In the genomic region with DNA sequence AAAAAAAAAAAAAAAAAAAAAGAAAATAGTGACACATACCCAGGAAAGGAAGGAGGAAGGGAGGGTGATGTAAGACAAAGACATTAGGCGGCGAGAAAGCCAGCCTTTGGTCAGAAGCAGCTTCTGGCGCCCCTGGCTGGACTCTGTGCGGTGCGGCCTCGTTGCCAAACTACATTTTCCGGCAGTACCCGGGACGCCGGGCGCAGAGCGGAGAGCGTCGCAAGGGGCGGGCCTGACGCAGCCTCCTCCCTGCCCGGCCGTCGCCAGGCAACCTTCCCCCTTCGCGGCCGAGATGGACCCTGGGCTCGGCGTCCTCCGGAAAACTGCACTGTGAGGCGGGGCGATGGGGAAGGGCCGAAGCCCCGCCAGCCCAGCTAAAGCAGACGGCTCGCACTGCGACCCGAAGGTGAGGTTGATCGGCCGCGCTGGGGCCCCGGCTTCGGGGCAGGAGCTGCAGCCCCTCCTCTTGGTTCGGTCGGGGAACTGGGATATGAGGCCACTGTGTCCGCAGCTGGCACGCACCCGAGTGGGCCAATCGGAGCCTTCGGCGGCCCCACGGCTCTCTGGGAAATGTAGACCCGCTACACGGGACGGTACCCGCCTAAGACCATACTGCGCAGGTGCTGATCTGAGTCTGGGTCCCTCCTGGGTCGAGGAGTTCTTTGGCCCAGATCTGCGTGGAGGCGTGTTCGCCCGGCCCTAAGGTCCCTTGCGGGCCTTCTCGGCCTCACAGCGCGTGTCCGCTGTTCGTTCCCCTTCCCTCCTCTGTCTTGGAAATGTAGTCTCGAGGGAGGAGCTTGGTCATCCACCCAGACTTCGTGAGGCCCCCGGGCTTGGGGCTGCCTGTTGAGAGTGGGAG, we compare ENCODE assay signal across 8 cellular contexts. TPM values are rescaled to one million over a fixed set of nuclear protein-coding genes. Genes with fewer than 3 reads are reported as not detected.
A peak's percentile ranks its signal among the peaks of the same experiment; 100 is the strongest.
DNase-seq lines count a peak whose midpoint lies in the region; ATAC-seq, FAIRE-seq and TF ChIP-seq lines count a peak whose summit lies in the region.

No MANE protein-coding gene starts in this region.

- TF ChIP-seq EP300 in K562 (IDR thresholded peaks at IDR 0.05; ENCODE audit: low read length): no peak; the same call in 1 of the 2 replicates

- ATAC-seq in GM18508 (IDR thresholded peaks at IDR 0.05; ENCODE audit: insufficient read depth, unreplicated experiment) (peak; percentile 29), HG02943 (IDR thresholded peaks at IDR 0.05; ENCODE audit: low read depth, unreplicated experiment) (peak; percentile 27), K562 (peak; percentile 82)

- intact Hi-C loops in K562 (cut with micrococcal nuclease): loop anchor here (2.0 kb wide), 1 partner anchor 55 kb away; no protein-coding TSS in a partner anchor

- peak in 2 of 3 experiments; percentile 23 to 31; a peak in 2 of 6 replicates for TF ChIP-seq CTCF in K562 (IDR thresholded peaks at IDR 0.05 in 2 of 3, conservative IDR thresholded peaks at IDR 0.05 in 1 of 3; ENCODE audit: insufficient read depth in 2 of 3, low read depth in 1 of 3, low read length in 3 of 3)

- no peaks in the 10 kb centered on the region for H3K9me1 ChIP-seq in K562 (ENCODE audit: control insufficient read depth, insufficient read depth, low read length)

- no peaks in the 10 kb centered on the region for H4K20me1 ChIP-seq in K562 (replicated peaks; ENCODE audit: control insufficient read depth, insufficient read depth, low read length)

- POLR2A ChIA-PET in K562 (lab: Yijun Ruan, JAX): interaction anchor here (0.6 to 1.6 kb wide), 9 partner anchors 9 to 275 kb away, joined by 3 to 8 read pairs (median 3); partner anchors contain the start of gene CHMP2A

- TSS peak; percentile 60 for BruUV-seq in K562 (replicated peaks; lab: Mats Ljungman, UMichigan)

- H3K4me2 ChIP-seq in K562 (ENCODE audit: insufficient read depth, low read length): peak overlapping the region; percentile 97

- H3K79me2 ChIP-seq in K562 (ENCODE audit: control insufficient read depth, insufficient read depth, low read length): peaks cover 45% of the 10 kb centered on the region

- in situ Hi-C loops in K562 (cut with MboI): no loop called here

- H3K9me3 ChIP-seq in K562 (replicated peaks; ENCODE audit: control insufficient read depth, insufficient read depth, low read depth, low read length) (no peaks in the 10 kb centered on the region), iPS-18c (ENCODE audit: control insufficient read depth, insufficient read depth, low read length) (no peaks in the 10 kb centered on the region)

- peaks cover 27% of the 10 kb centered on the region; the same call in 2 of the 3 replicates for H3K36me3 ChIP-seq in K562 (ENCODE audit: control insufficient read depth, insufficient read depth, low read length)

- WGBS in K562 (ENCODE audit: insufficient coverage, low coverage, missing lambda C conversion rate): 0% methylated on average over 47 of the region's 66 CpGs

- no peaks in the 10 kb centered on the region for H3K27me3 ChIP-seq in K562 (ENCODE audit: control insufficient read depth in 2 of 2, insufficient read depth in 2 of 2, low read length in 2 of 2)

- H2AFZ ChIP-seq in K562 (ENCODE audit: low read depth, low read length): peak overlapping the region; percentile 93

- H3K4me1 ChIP-seq in K562 (replicated peaks in 1 of 2; ENCODE audit: control insufficient read depth in 2 of 2, insufficient read depth in 2 of 2, low read length in 2 of 2): peaks cover 27 to 33% of the 10 kb centered on the region in 2 experiments; a peak in 4 of 5 replicates

- H3K4me3 ChIP-seq in K562 (peak overlapping the region; percentile 71), iPS-18c (ENCODE audit: insufficient read depth, low read depth, low read length) (peak overlapping the region; percentile 90)

- peak overlapping the region; percentile 91 to 97 for H3K9ac ChIP-seq in K562 (ENCODE audit: insufficient read depth in 1 of 2, low read depth in 2 of 2, low read length in 2 of 2)

- peak overlapping the region; percentile 90 for H3K27ac ChIP-seq in K562 (ENCODE audit: extremely low read depth, low read depth, low read length)

- TF ChIP-seq POLR2A in K562 (conservative IDR thresholded peaks at IDR 0.05): peak; percentile 81

- peak; percentile 88 for FAIRE-seq in K562 (lab: Jason Lieb, UNC)

- 0 out of 4 replicates have a peak, but pooled peaks of 1 of the 2 experiments have one; percentile 19 for TF ChIP-seq RAD21 in K562 (CRISPR knock-in tag; conservative IDR thresholded peaks at IDR 0.05 in 1 of 2, IDR thresholded peaks at IDR 0.05 in 1 of 2)

- CTCF ChIA-PET in K562 (lab: Yijun Ruan, JAX; ENCODE audit: low intra/inter-chr PET ratio): no interaction called here

- DNase-seq in SK-N-DZ (ENCODE audit: low spot score) (peak; percentile 84), K562 (ENCODE audit: extremely low read depth in 1 of 4, low spot score in 3 of 4) (peak; percentile 87 to 95 (median 87)), smooth muscle cell of the brain vasculature (ENCODE audit: low read depth, low spot score) (peak; percentile 76), NCI-H1105 treated with DMSO at 0.1 percent for 48 hours (lab: John Stamatoyannopoulos, UW) (no peak)
- DNase-seq in NK-92 treated with Interleukin-12 subunit alpha and Interleukin-12 subunit beta, amount 100 ng/mL, for 24 hours (lab: John Stamatoyannopoulos, UW): no peak

RNA-seq across cellular contexts. Expression of gene MZF1, which starts 2.3 kb away (rescaled TPM):
- polyA plus RNA-seq in SK-N-DZ (2014; cell fraction: cytosol; rRNA removed): 12.0 and 14.7 TPM in 2 replicates
- 72.1 and 102 TPM in 2 replicates for polyA plus RNA-seq in SK-N-DZ (2014; cell fraction: nucleus; rRNA removed)
- 118 and 203 TPM in 2 replicates for total RNA-seq in K562 (2011; cell fraction: chromatin; rRNA removed; ENCODE audit: low replicate concordance)
- total RNA-seq in K562 (2011; cell fraction: nucleolus; rRNA removed): 122 and 125 TPM in 2 replicates
- total RNA-seq in K562 (2011; cell fraction: nucleoplasm; rRNA removed): 136 and 199 TPM in 2 replicates
- total RNA-seq in K562 (2014; rRNA removed) (11.5 and 13.3 TPM in 2 replicates), K562 (2014; rRNA removed; fragmentation: Illumina TruSeq; extraction: Trizol) (5.7 and 6.5 TPM in 2 replicates), K562 (2015; rRNA removed; fragmentation: Illumina TruSeq; extraction: Trizol) (7.2 and 8.3 TPM in 2 replicates), K562 (2021) (18.8 and 19.8 TPM in 2 replicates)
- polyA plus RNA-seq in K562 (2011; rRNA removed) (17.0 and 25.4 TPM in 2 replicates), K562 (2014; fragmentation: Illumina TruSeq; extraction: Trizol) (13.4 and 15.1 TPM in 2 replicates), K562 (2014; fragmentation: Nextera tagmentation; extraction: Ambion mirVana) (1 to 10 TPM in 1 of 2 experiments, under 1 TPM in 1; 0.31 to 1.6 TPM), K562 (2014; rRNA removed) (28.2 and 29.3 TPM in 2 replicates)
- polyA plus RNA-seq in K562 (2011; cell fraction: cytosol; rRNA removed): 15.8 and 20.8 TPM in 2 replicates
- 140 and 224 TPM in 2 replicates for polyA plus RNA-seq in K562 (2011; cell fraction: nucleus; rRNA removed)
- polyA plus RNA-seq in K562 (2012): 14.1 and 31.8 TPM in 2 replicates
- polyA minus RNA-seq in K562 (2011; rRNA and poly(A)+ RNA removed): 7.8 and 8.5 TPM in 2 replicates
- polyA minus RNA-seq in K562 (2011; cell fraction: cytosol; rRNA and poly(A)+ RNA removed): 5.7 and 10.1 TPM in 2 replicates
- polyA minus RNA-seq in K562 (2011; cell fraction: nucleus; rRNA and poly(A)+ RNA removed): 27.2 and 29.3 TPM in 2 replicates

RNA-seq across cellular contexts. Expression of gene UBE2M, which starts 17.0 kb away (rescaled TPM):
- polyA plus RNA-seq in SK-N-DZ (2014; cell fraction: cytosol; rRNA removed): 63.0 and 69.2 TPM in 2 replicates
- polyA plus RNA-seq in SK-N-DZ (2014; cell fraction: nucleus; rRNA removed): 59.7 and 69.5 TPM in 2 replicates
- 47.2 and 87.3 TPM in 2 replicates for total RNA-seq in K562 (2011; cell fraction: chromatin; rRNA removed; ENCODE audit: low replicate concordance)
- total RNA-seq in K562 (2011; cell fraction: nucleolus; rRNA removed): 77.7 and 87.6 TPM in 2 replicates
- 51.2 and 56.4 TPM in 2 replicates for total RNA-seq in K562 (2011; cell fraction: nucleoplasm; rRNA removed)
- total RNA-seq in K562 (2014; rRNA removed): 101 and 139 TPM in 2 replicates
- total RNA-seq in K562 (2014; rRNA removed; fragmentation: Illumina TruSeq; extraction: Trizol): 79.2 and 81.1 TPM in 2 replicates
- 85.7 and 86.5 TPM in 2 replicates for total RNA-seq in K562 (2015; rRNA removed; fragmentation: Illumina TruSeq; extraction: Trizol)
- 127 and 131 TPM in 2 replicates for total RNA-seq in K562 (2021)
- 92.0 and 117 TPM in 2 replicates for polyA plus RNA-seq in K562 (2011; rRNA removed)
- polyA plus RNA-seq in K562 (2011; cell fraction: cytosol; rRNA removed): 81.3 and 96.5 TPM in 2 replicates
- 119 and 126 TPM in 2 replicates for polyA plus RNA-seq in K562 (2011; cell fraction: nucleus; rRNA removed)
- polyA plus RNA-seq in K562 (2012): 112 and 160 TPM in 2 replicates
- 137 and 163 TPM in 2 replicates for polyA plus RNA-seq in K562 (2014; fragmentation: Illumina TruSeq; extraction: Trizol)
- polyA plus RNA-seq in K562 (2014; fragmentation: Nextera tagmentation; extraction: Ambion mirVana): 1 to 10 TPM in 1 of 2 experiments, under 1 TPM in 1; 0.92 to 1.5 TPM
- 84.8 and 96.4 TPM in 2 replicates for polyA plus RNA-seq in K562 (2014; rRNA removed)
- 69.1 and 92.2 TPM in 2 replicates for polyA minus RNA-seq in K562 (2011; rRNA and poly(A)+ RNA removed)
- polyA minus RNA-seq in K562 (2011; cell fraction: cytosol; rRNA and poly(A)+ RNA removed): 57.2 and 68.0 TPM in 2 replicates
- polyA minus RNA-seq in K562 (2011; cell fraction: nucleus; rRNA and poly(A)+ RNA removed): 15.5 and 29.4 TPM in 2 replicates

RNA-seq across cellular contexts. Expression of gene CHMP2A, which starts 20.5 kb away (rescaled TPM):
- polyA plus RNA-seq in SK-N-DZ (2014; cell fraction: cytosol; rRNA removed): 85.0 and 86.3 TPM in 2 replicates
- polyA plus RNA-seq in SK-N-DZ (2014; cell fraction: nucleus; rRNA removed): 46.1 and 47.8 TPM in 2 replicates
- 34.9 and 55.0 TPM in 2 replicates for total RNA-seq in K562 (2011; cell fraction: chromatin; rRNA removed; ENCODE audit: low replicate concordance)
- total RNA-seq in K562 (2011; cell fraction: nucleolus; rRNA removed): 42.5 and 47.5 TPM in 2 replicates
- 36.2 and 43.3 TPM in 2 replicates for total RNA-seq in K562 (2011; cell fraction: nucleoplasm; rRNA removed)
- total RNA-seq in K562 (2014; rRNA removed) (127 and 142 TPM in 2 replicates), K562 (2014; rRNA removed; fragmentation: Illumina TruSeq; extraction: Trizol) (49.3 and 58.4 TPM in 2 replicates), K562 (2015; rRNA removed; fragmentation: Illumina TruSeq; extraction: Trizol) (86.9 and 87.2 TPM in 2 replicates), K562 (2021) (88.4 and 89.8 TPM in 2 replicates)
- polyA plus RNA-seq in K562 (2011; rRNA removed) (81.7 and 86.7 TPM in 2 replicates), K562 (2014; fragmentation: Illumina TruSeq; extraction: Trizol) (110 and 112 TPM in 2 replicates), K562 (2014; fragmentation: Nextera tagmentation; extraction: Ambion mirVana) (10 to 100 TPM; 57.6 to 71.1 TPM), K562 (2014; rRNA removed) (154 and 159 TPM in 2 replicates)
- polyA plus RNA-seq in K562 (2011; cell fraction: cytosol; rRNA removed): 111 and 116 TPM in 2 replicates
- polyA plus RNA-seq in K562 (2011; cell fraction: nucleus; rRNA removed): 72.3 and 77.4 TPM in 2 replicates
- 122 and 150 TPM in 2 replicates for polyA plus RNA-seq in K562 (2012)
- 162 and 173 TPM in 2 replicates for polyA minus RNA-seq in K562 (2011; rRNA and poly(A)+ RNA removed)
- polyA minus RNA-seq in K562 (2011; cell fraction: cytosol; rRNA and poly(A)+ RNA removed): 59.5 and 70.2 TPM in 2 replicates
- 15.3 and 24.0 TPM in 2 replicates for polyA minus RNA-seq in K562 (2011; cell fraction: nucleus; rRNA and poly(A)+ RNA removed)

RNA-seq across cellular contexts. Expression of gene TRIM28, which starts 31.5 kb away (rescaled TPM):
- 375 and 400 TPM in 2 replicates for polyA plus RNA-seq in SK-N-DZ (2014; cell fraction: cytosol; rRNA removed)
- polyA plus RNA-seq in SK-N-DZ (2014; cell fraction: nucleus; rRNA removed): 509 and 535 TPM in 2 replicates
- total RNA-seq in K562 (2011; cell fraction: chromatin; rRNA removed; ENCODE audit: low replicate concordance): 526 and 1,695 TPM in 2 replicates
- total RNA-seq in K562 (2011; cell fraction: nucleolus; rRNA removed): 1,048 and 1,300 TPM in 2 replicates
- 609 and 709 TPM in 2 replicates for total RNA-seq in K562 (2011; cell fraction: nucleoplasm; rRNA removed)
- total RNA-seq in K562 (2014; rRNA removed): 779 and 1,386 TPM in 2 replicates
- 358 and 467 TPM in 2 replicates for total RNA-seq in K562 (2014; rRNA removed; fragmentation: Illumina TruSeq; extraction: Trizol)
- 523 and 570 TPM in 2 replicates for total RNA-seq in K562 (2015; rRNA removed; fragmentation: Illumina TruSeq; extraction: Trizol)
- 752 and 797 TPM in 2 replicates for total RNA-seq in K562 (2021)
- 434 and 1,024 TPM in 2 replicates for polyA plus RNA-seq in K562 (2011; rRNA removed)
- polyA plus RNA-seq in K562 (2011; cell fraction: cytosol; rRNA removed): 553 and 1,059 TPM in 2 replicates
- 1,513 and 2,015 TPM in 2 replicates for polyA plus RNA-seq in K562 (2011; cell fraction: nucleus; rRNA removed)
- 1,261 and 1,407 TPM in 2 replicates for polyA plus RNA-seq in K562 (2012)
- 640 and 764 TPM in 2 replicates for polyA plus RNA-seq in K562 (2014; fragmentation: Illumina TruSeq; extraction: Trizol)
- polyA plus RNA-seq in K562 (2014; fragmentation: Nextera tagmentation; extraction: Ambion mirVana): 10 to 100 TPM; 12.1 to 29.3 TPM
- 490 and 541 TPM in 2 replicates for polyA plus RNA-seq in K562 (2014; rRNA removed)
- polyA minus RNA-seq in K562 (2011; rRNA and poly(A)+ RNA removed): 826 and 1,247 TPM in 2 replicates
- 1,076 and 1,289 TPM in 2 replicates for polyA minus RNA-seq in K562 (2011; cell fraction: cytosol; rRNA and poly(A)+ RNA removed)
- polyA minus RNA-seq in K562 (2011; cell fraction: nucleus; rRNA and poly(A)+ RNA removed): 406 and 505 TPM in 2 replicates

RNA-seq across cellular contexts. Expression of gene ZBTB45, which starts 55.8 kb away (rescaled TPM):
- 4.4 and 4.8 TPM in 2 replicates for polyA plus RNA-seq in SK-N-DZ (2014; cell fraction: cytosol; rRNA removed)
- 4.1 and 4.5 TPM in 2 replicates for polyA plus RNA-seq in SK-N-DZ (2014; cell fraction: nucleus; rRNA removed)
- 5.0 and 18.1 TPM in 2 replicates for total RNA-seq in K562 (2011; cell fraction: chromatin; rRNA removed; ENCODE audit: low replicate concordance)
- total RNA-seq in K562 (2011; cell fraction: nucleolus; rRNA removed): 20.8 and 21.2 TPM in 2 replicates
- 9.8 and 10.9 TPM in 2 replicates for total RNA-seq in K562 (2011; cell fraction: nucleoplasm; rRNA removed)
- 7.2 and 7.8 TPM in 2 replicates for total RNA-seq in K562 (2014; rRNA removed)
- total RNA-seq in K562 (2014; rRNA removed; fragmentation: Illumina TruSeq; extraction: Trizol): 0.32 and 0.58 TPM in 2 replicates
- 2.2 and 2.7 TPM in 2 replicates for total RNA-seq in K562 (2015; rRNA removed; fragmentation: Illumina TruSeq; extraction: Trizol)
- 14.0 and 16.1 TPM in 2 replicates for total RNA-seq in K562 (2021)
- 1.4 and 4.0 TPM in 2 replicates for polyA plus RNA-seq in K562 (2011; rRNA removed)
- 3.6 and 10.4 TPM in 2 replicates for polyA plus RNA-seq in K562 (2011; cell fraction: cytosol; rRNA removed)
- polyA plus RNA-seq in K562 (2011; cell fraction: nucleus; rRNA removed): 7.2 and 14.2 TPM in 2 replicates
- 11.7 TPM in 2 replicates for polyA plus RNA-seq in K562 (2012)
- polyA plus RNA-seq in K562 (2014; fragmentation: Illumina TruSeq; extraction: Trizol): 1.8 and 4.7 TPM in 2 replicates
- under 1 TPM; 0.08 to 0.13 TPM for polyA plus RNA-seq in K562 (2014; fragmentation: Nextera tagmentation; extraction: Ambion mirVana)
- polyA plus RNA-seq in K562 (2014; rRNA removed): 5.8 and 6.8 TPM in 2 replicates
- polyA minus RNA-seq in K562 (2011; rRNA and poly(A)+ RNA removed): 1.9 and 2.0 TPM in 2 replicates
- polyA minus RNA-seq in K562 (2011; cell fraction: cytosol; rRNA and poly(A)+ RNA removed): 5.1 and 6.6 TPM in 2 replicates
- polyA minus RNA-seq in K562 (2011; cell fraction: nucleus; rRNA and poly(A)+ RNA removed): 10.7 and 11.2 TPM in 2 replicates

Comparison
In these comparisons a context has a peak if more than half of its experiments do, and no peak if none do; other contexts are left out.
1. ATAC-seq: peak in every context shown above with its lines; median percentile 82 in K562; 29 in GM18508; 27 in HG02943.
2. DNase-seq: peak in SK-N-DZ (single experiment), K562 (4 of 4) and smooth muscle cell of the brain vasculature (single experiment); none in NK-92 treated with Interleukin-12 subunit alpha and Interleukin-12 subunit beta, amount 100 ng/mL, for 24 hours (single experiment) and NCI-H1105 treated with DMSO at 0.1 percent for 48 hours (single experiment).